1 cellular context compared by ENCODE assay signal in genomic region chr1:99181892-99182291, GRCh38.
TF ChIP-seq lines count a peak whose summit lies in the region.

No MANE protein-coding gene starts in this region.

TF ChIP-seq in GM23338, 12 proteins besides CTCF, POLR2A, EP300 and RAD21:
- TF ChIP-seq ZNF331 (CRISPR knock-in tag; IDR thresholded peaks at IDR 0.05; ENCODE audit: low read depth) (no peak), EZH2 (IDR thresholded peaks at IDR 0.05; ENCODE audit: low read depth, unreplicated experiment) (no peak), ETS1 (IDR thresholded peaks at IDR 0.05) (no peak), STAT1 (IDR thresholded peaks at IDR 0.05; ENCODE audit: unreplicated experiment) (no peak), JUNB (IDR thresholded peaks at IDR 0.05; ENCODE audit: unreplicated experiment) (no peak), ZNF114 (CRISPR knock-in tag; IDR thresholded peaks at IDR 0.05) (no peak)
